In the genomic region with DNA sequence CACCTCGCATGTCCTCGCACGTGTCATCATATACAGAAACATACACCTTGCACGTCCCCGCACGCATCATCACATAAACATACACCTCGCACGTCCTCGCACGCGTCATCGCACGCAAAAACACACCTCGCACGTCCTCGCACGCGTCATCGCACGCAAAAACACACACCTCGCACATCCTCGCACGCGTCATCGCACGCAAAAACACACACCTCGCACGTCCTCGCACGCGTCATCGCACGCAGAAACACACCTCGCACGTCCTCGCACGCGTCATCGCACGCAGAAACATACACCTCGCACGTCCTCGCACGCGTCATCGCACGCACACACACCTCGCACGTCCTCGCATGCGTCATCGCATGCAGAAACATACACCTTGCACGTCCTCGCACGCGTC, we compare ENCODE assay signal across 3 cellular contexts.
TF ChIP-seq lines count a peak whose summit lies in the region.

No MANE protein-coding gene starts in this region.

TF ChIP-seq in GM12891, 5 proteins besides CTCF, POLR2A, EP300 and RAD21:
- no peak for TF ChIP-seq PAX5 (IDR thresholded peaks at IDR 0.05; ENCODE audit: insufficient read depth, low read length, severe bottlenecking)
- TF ChIP-seq SPI1 (IDR thresholded peaks at IDR 0.05; ENCODE audit: low read depth, low read length) = no peak
- no peak for TF ChIP-seq POU2F2 (IDR thresholded peaks at IDR 0.05; ENCODE audit: low read depth, low read length)
- TF ChIP-seq TAF1 (IDR thresholded peaks at IDR 0.05; ENCODE audit: low read depth, low read length) = no peak
- TF ChIP-seq POLR2AphosphoS5 (IDR thresholded peaks at IDR 0.05; ENCODE audit: low read depth, low read length) = no peak

TF ChIP-seq in WTC11, 78 proteins besides CTCF, POLR2A, EP300 and RAD21 (continues in another document):
- no peak for TF ChIP-seq ZNF138 (CRISPR knock-in tag; conservative IDR thresholded peaks at IDR 0.05)
- no peak for TF ChIP-seq NR2C2 (CRISPR knock-in tag; IDR thresholded peaks at IDR 0.05)
- TF ChIP-seq, protein P1, sequence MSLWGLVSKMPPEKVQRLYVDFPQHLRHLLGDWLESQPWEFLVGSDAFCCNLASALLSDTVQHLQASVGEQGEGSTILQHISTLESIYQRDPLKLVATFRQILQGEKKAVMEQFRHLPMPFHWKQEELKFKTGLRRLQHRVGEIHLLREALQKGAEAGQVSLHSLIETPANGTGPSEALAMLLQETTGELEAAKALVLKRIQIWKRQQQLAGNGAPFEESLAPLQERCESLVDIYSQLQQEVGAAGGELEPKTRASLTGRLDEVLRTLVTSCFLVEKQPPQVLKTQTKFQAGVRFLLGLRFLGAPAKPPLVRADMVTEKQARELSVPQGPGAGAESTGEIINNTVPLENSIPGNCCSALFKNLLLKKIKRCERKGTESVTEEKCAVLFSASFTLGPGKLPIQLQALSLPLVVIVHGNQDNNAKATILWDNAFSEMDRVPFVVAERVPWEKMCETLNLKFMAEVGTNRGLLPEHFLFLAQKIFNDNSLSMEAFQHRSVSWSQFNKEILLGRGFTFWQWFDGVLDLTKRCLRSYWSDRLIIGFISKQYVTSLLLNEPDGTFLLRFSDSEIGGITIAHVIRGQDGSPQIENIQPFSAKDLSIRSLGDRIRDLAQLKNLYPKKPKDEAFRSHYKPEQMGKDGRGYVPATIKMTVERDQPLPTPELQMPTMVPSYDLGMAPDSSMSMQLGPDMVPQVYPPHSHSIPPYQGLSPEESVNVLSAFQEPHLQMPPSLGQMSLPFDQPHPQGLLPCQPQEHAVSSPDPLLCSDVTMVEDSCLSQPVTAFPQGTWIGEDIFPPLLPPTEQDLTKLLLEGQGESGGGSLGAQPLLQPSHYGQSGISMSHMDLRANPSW (CRISPR knock-in tag; conservative IDR thresholded peaks at IDR 0.05; ENCODE audit: low read depth) = no peak
- TF ChIP-seq JAZF1 (CRISPR knock-in tag; IDR thresholded peaks at IDR 0.05) = no peak
- TF ChIP-seq, protein P2, sequence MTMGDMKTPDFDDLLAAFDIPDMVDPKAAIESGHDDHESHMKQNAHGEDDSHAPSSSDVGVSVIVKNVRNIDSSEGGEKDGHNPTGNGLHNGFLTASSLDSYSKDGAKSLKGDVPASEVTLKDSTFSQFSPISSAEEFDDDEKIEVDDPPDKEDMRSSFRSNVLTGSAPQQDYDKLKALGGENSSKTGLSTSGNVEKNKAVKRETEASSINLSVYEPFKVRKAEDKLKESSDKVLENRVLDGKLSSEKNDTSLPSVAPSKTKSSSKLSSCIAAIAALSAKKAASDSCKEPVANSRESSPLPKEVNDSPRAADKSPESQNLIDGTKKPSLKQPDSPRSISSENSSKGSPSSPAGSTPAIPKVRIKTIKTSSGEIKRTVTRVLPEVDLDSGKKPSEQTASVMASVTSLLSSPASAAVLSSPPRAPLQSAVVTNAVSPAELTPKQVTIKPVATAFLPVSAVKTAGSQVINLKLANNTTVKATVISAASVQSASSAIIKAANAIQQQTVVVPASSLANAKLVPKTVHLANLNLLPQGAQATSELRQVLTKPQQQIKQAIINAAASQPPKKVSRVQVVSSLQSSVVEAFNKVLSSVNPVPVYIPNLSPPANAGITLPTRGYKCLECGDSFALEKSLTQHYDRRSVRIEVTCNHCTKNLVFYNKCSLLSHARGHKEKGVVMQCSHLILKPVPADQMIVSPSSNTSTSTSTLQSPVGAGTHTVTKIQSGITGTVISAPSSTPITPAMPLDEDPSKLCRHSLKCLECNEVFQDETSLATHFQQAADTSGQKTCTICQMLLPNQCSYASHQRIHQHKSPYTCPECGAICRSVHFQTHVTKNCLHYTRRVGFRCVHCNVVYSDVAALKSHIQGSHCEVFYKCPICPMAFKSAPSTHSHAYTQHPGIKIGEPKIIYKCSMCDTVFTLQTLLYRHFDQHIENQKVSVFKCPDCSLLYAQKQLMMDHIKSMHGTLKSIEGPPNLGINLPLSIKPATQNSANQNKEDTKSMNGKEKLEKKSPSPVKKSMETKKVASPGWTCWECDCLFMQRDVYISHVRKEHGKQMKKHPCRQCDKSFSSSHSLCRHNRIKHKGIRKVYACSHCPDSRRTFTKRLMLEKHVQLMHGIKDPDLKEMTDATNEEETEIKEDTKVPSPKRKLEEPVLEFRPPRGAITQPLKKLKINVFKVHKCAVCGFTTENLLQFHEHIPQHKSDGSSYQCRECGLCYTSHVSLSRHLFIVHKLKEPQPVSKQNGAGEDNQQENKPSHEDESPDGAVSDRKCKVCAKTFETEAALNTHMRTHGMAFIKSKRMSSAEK (CRISPR knock-in tag; IDR thresholded peaks at IDR 0.05; ENCODE audit: borderline replicate concordance) = no peak
- TF ChIP-seq, protein P3, sequence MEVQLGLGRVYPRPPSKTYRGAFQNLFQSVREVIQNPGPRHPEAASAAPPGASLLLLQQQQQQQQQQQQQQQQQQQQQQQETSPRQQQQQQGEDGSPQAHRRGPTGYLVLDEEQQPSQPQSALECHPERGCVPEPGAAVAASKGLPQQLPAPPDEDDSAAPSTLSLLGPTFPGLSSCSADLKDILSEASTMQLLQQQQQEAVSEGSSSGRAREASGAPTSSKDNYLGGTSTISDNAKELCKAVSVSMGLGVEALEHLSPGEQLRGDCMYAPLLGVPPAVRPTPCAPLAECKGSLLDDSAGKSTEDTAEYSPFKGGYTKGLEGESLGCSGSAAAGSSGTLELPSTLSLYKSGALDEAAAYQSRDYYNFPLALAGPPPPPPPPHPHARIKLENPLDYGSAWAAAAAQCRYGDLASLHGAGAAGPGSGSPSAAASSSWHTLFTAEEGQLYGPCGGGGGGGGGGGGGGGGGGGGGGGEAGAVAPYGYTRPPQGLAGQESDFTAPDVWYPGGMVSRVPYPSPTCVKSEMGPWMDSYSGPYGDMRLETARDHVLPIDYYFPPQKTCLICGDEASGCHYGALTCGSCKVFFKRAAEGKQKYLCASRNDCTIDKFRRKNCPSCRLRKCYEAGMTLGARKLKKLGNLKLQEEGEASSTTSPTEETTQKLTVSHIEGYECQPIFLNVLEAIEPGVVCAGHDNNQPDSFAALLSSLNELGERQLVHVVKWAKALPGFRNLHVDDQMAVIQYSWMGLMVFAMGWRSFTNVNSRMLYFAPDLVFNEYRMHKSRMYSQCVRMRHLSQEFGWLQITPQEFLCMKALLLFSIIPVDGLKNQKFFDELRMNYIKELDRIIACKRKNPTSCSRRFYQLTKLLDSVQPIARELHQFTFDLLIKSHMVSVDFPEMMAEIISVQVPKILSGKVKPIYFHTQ (CRISPR knock-in tag; IDR thresholded peaks at IDR 0.05) = no peak
- no peak for TF ChIP-seq NFE2L1 (CRISPR knock-in tag; IDR thresholded peaks at IDR 0.05)
- TF ChIP-seq, protein P4, sequence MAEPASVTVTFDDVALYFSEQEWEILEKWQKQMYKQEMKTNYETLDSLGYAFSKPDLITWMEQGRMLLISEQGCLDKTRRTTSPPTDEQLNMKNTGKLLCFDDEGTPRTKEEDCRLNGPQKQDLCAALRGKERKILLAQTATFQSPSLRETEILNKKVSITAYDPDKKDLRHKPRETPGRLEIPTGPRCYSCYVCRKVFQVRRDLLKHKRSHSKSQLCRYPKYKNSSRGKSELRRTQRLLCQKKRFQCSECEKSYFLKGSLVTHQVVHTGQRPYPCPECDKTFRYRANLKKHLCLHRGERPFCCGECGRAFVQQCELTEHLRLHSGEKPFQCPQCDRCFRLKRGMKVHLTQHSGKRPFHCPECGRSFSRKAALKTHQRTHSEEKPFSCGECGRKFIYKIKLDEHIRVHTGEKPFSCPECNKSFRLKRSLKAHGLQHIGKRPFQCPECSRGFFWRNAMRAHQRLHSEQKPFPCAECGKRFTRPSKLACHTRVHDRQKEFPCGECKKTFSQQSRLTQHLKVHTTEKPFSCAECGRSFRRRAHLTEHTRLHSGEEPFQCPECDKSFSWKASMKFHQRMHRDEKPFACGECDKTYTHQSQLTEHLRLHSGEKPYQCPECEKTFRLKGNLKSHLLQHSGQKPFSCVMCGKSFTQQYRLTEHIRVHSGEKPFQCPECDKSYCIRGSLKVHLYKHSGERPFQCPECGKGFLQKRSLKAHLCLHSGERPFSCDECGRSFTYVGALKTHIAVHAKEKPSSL (CRISPR knock-in tag; conservative IDR thresholded peaks at IDR 0.05) = no peak
- TF ChIP-seq GABPB1 (CRISPR knock-in tag; IDR thresholded peaks at IDR 0.05) = no peak

TF ChIP-seq in H1, 55 proteins besides CTCF, POLR2A, EP300 and RAD21:
- TF ChIP-seq TEAD4 (IDR thresholded peaks at IDR 0.05; ENCODE audit: low read depth, low read length) = no peak
- TF ChIP-seq RNF2 (IDR thresholded peaks at IDR 0.05; ENCODE audit: borderline replicate concordance, low read depth, low read length, missing control alignments, poor library complexity, severe bottlenecking) = no peak
- TF ChIP-seq JUND (IDR thresholded peaks at IDR 0.05; ENCODE audit: low read length) = no peak
- TF ChIP-seq PHF8 (conservative IDR thresholded peaks at IDR 0.05; ENCODE audit: low read depth, low read length) = no peak
- TF ChIP-seq YY1 (IDR thresholded peaks at IDR 0.05; ENCODE audit: low read depth, low read length) = no peak
- TF ChIP-seq ZNF274 (IDR thresholded peaks at IDR 0.05; ENCODE audit: borderline replicate concordance, extremely low read depth, low read length) = no peak
- no peak for TF ChIP-seq BCL11A (IDR thresholded peaks at IDR 0.05; ENCODE audit: low read depth in 2 of 2, low read length in 2 of 2)
- no peak for TF ChIP-seq BRCA1 (IDR thresholded peaks at IDR 0.05; ENCODE audit: low read depth, low read length)
- no peak for TF ChIP-seq CBX8 (IDR thresholded peaks at IDR 0.05; ENCODE audit: borderline replicate concordance, low read depth, low read length)
- no peak for TF ChIP-seq CHD1 (IDR thresholded peaks at IDR 0.05; ENCODE audit: low read depth, low read length)
- TF ChIP-seq GTF2F1 (IDR thresholded peaks at IDR 0.05; ENCODE audit: borderline replicate concordance, low read depth, low read length) = no peak
- TF ChIP-seq ASH2L (IDR thresholded peaks at IDR 0.05; ENCODE audit: low read length) = no peak
- no peak for TF ChIP-seq RXRA (IDR thresholded peaks at IDR 0.05; ENCODE audit: insufficient read depth, low read depth, low read length)
- no peak for TF ChIP-seq RFX5 (IDR thresholded peaks at IDR 0.05; ENCODE audit: borderline replicate concordance, low read depth, low read length)
- TF ChIP-seq POLR2AphosphoS5 (IDR thresholded peaks at IDR 0.05; ENCODE audit: low read depth, low read length) = no peak
- TF ChIP-seq SIN3A (conservative IDR thresholded peaks at IDR 0.05 in 1 of 2, IDR thresholded peaks at IDR 0.05 in 1 of 2; ENCODE audit: low read depth in 1 of 2, low read length in 2 of 2) = no peak
- TF ChIP-seq, protein P5, sequence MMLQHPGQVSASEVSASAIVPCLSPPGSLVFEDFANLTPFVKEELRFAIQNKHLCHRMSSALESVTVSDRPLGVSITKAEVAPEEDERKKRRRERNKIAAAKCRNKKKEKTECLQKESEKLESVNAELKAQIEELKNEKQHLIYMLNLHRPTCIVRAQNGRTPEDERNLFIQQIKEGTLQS (IDR thresholded peaks at IDR 0.05; ENCODE audit: insufficient read depth, low read depth, low read length) = no peak
